In the genomic region with DNA sequence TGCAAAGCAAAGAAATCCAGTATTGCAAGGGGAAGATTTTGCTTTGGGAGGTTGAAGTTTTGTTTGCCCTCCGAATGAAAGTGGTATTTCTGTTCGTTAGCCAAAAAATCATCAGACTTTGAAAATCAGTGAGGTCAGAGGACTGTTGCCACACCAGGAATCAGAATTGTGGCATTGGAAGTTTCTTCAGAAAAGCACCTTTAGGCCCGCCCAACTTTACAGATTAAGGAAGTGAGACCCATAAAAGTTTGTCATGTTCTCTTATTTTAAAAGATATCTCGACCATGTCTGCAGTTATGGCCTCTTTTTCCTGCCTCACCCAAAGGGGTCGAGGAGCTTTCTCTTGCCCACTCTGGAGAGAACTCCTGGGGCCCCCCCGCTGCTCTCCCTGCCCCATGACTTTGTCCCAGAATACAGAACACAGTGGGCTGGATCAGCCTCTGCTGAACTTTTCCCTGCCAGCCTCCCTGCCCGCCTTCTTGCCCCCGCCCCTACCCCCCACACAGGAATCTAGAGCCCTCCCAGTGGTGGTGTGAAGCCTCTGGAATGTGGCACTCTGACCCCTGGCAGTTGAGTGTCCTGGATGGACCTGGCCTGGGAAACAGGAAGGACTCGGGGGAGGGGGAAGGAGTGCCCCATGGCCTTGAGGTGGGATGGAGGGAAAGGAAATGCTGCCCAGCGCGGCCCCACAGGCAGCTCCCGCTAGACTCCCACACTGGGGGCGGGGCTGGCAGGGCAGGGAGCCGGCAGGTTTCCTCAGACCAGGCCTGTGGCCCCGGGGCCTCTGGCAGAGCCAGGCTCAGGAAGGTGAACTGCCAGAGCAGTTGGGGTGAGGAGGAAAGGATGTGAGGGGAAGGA, we compare ENCODE assay signal across 8 cellular contexts. TPM values are rescaled to one million over a fixed set of nuclear protein-coding genes. Genes with fewer than 3 reads are reported as not detected.
DNase-seq lines count a peak whose midpoint lies in the region; ATAC-seq and TF ChIP-seq lines count a peak whose summit lies in the region.
"Had no signal": no experiment of that assay in that cellular context is flagged by ENCODE, and none has a peak within 500 bp of the region (broad histone marks: within the 10 kb centered on the region; RNA-seq: fewer than 3 reads in every experiment).

No MANE protein-coding gene starts in this region.

- TF ChIP-seq CTCF in mammary epithelial cell (conservative IDR thresholded peaks at IDR 0.05 in 1 of 2, IDR thresholded peaks at IDR 0.05 in 1 of 2; ENCODE audit: extremely low read depth in 1 of 2, insufficient read depth in 1 of 2, low read depth in 1 of 2, low read length in 2 of 2): no peak
- no peak for TF ChIP-seq CTCF in left lung (IDR thresholded peaks at IDR 0.05)
- no peak for TF ChIP-seq CTCF in upper lobe of right lung (IDR thresholded peaks at IDR 0.05)
- TF ChIP-seq CTCF in uterus (IDR thresholded peaks at IDR 0.05): no peak

- H3K27me3 Mint-ChIP-seq in stimulated activated naive CD8-positive, alpha-beta T cell treated with anti-CD3 and anti-CD28 coated beads, Interleukin-15, amount 100 ng/mL, for 72 hours: peaks cover 13% of the 10 kb centered on the region

- H4K20me1 ChIP-seq in mammary epithelial cell (ENCODE audit: insufficient read depth, low read length): no peaks in the 10 kb centered on the region

- H3K79me2 ChIP-seq in mammary epithelial cell (ENCODE audit: insufficient read depth, low read length): peaks cover 95% of the 10 kb centered on the region

- ATAC-seq in left lung (peak; percentile 23), upper lobe of right lung (peak; percentile 70)
- no peak for ATAC-seq in stimulated activated naive CD8-positive, alpha-beta T cell treated with anti-CD3 and anti-CD28 coated beads, Interleukin-15, amount 100 ng/mL, for 72 hours

- TF ChIP-seq POLR2A in uterus (IDR thresholded peaks at IDR 0.05): no peak

- DNase-seq in M059J (ENCODE audit: low read depth) (peak; percentile 98), mammary epithelial cell (no peak), left lung (peak in 1 of 2 donors; percentile 80), upper lobe of right lung (peak; percentile 71), uterus (no peak)
- DNase-seq in effector CD8-positive, alpha-beta T cell (lab: John Stamatoyannopoulos, UW): no peak
- no peak for DNase-seq in stimulated activated naive CD8-positive, alpha-beta T cell treated with anti-CD3 and anti-CD28 coated beads, Interleukin-15, amount 100 ng/mL, for 72 hours
- DNase-seq: RPMI8226 had no signal

- H3K4me2 ChIP-seq in mammary epithelial cell (ENCODE audit: insufficient read depth, low read depth, low read length): peak overlapping the region; percentile 9

- CTCF ChIA-PET in mammary epithelial cell (lab: Charles Lee; ENCODE audit: low non-redundant PET): no interaction called here

- H3K27ac Mint-ChIP-seq in stimulated activated naive CD8-positive, alpha-beta T cell treated with anti-CD3 and anti-CD28 coated beads, Interleukin-15, amount 100 ng/mL, for 72 hours: no peak overlapping the region

- H3K4me1 Mint-ChIP-seq in stimulated activated naive CD8-positive, alpha-beta T cell treated with anti-CD3 and anti-CD28 coated beads, Interleukin-15, amount 100 ng/mL, for 72 hours: peaks cover 14% of the 10 kb centered on the region

- no peak overlapping the region for H3K4me3 ChIP-seq in mammary epithelial cell (replicated peaks in 1 of 3; ENCODE audit: insufficient read depth in 1 of 3, low read depth in 2 of 3, low read length in 3 of 3)
- H3K4me3 ChIP-seq in left lung: no peak overlapping the region
- H3K4me3 ChIP-seq in upper lobe of right lung: no peak overlapping the region
- H3K4me3 ChIP-seq in uterus: no peak overlapping the region

- peaks cover 2% of the 10 kb centered on the region for H3K36me3 ChIP-seq in mammary epithelial cell (ENCODE audit: insufficient read depth, low read length)
- no peaks in the 10 kb centered on the region for H3K36me3 ChIP-seq in left lung
- peaks cover 5% of the 10 kb centered on the region for H3K36me3 ChIP-seq in upper lobe of right lung
- no peaks in the 10 kb centered on the region for H3K36me3 ChIP-seq in uterus

- no TSS peak for BruUV-seq in mammary epithelial cell (replicated peaks; lab: Mats Ljungman, UMichigan)

- dilution Hi-C loops in mammary epithelial cell (cut with HindIII; ENCODE audit: low sequenced_read_pairs): no loop called here

- no peak overlapping the region for H2AFZ ChIP-seq in mammary epithelial cell (ENCODE audit: low read depth, low read length)

- WGBS in mammary epithelial cell (ENCODE audit: low coverage, missing lambda C conversion rate): 56% methylated on average over 5 of the region's 15 CpGs

- in situ Hi-C loops in mammary epithelial cell (cut with MboI; ENCODE audit: low sequenced_read_pairs in 2 of 2): no loop called here

- no peaks in the 10 kb centered on the region for H3K9me3 Mint-ChIP-seq in stimulated activated naive CD8-positive, alpha-beta T cell treated with anti-CD3 and anti-CD28 coated beads, Interleukin-15, amount 100 ng/mL, for 72 hours

- H3K4me1 ChIP-seq in mammary epithelial cell (ENCODE audit: insufficient read depth, low read length): peaks cover 62% of the 10 kb centered on the region
- peaks cover 13 to 23% of the 10 kb centered on the region in 2 donors for H3K4me1 ChIP-seq in left lung
- H3K4me1 ChIP-seq in upper lobe of right lung: peaks cover 33% of the 10 kb centered on the region
- H3K4me1 ChIP-seq in uterus: peaks cover 2 to 9% of the 10 kb centered on the region in 2 donors

- H3K27ac ChIP-seq in mammary epithelial cell (ENCODE audit: insufficient read depth, low read depth, low read length) (no peak overlapping the region), left lung (no peak overlapping the region), upper lobe of right lung (peak overlapping the region; percentile 18), uterus (no peak overlapping the region)

- no peak overlapping the region for H3K4me3 Mint-ChIP-seq in stimulated activated naive CD8-positive, alpha-beta T cell treated with anti-CD3 and anti-CD28 coated beads, Interleukin-15, amount 100 ng/mL, for 72 hours

- intact Hi-C loops in mammary epithelial cell (cut with micrococcal nuclease) (no loop called here), left lung (cut with DNase I) (no loop called here), upper lobe of right lung (cut with DNase I) (no loop called here), uterus (cut with DNase I; ENCODE audit: low total_unique reads) (no loop called here)

- no peaks in the 10 kb centered on the region for H3K9me3 ChIP-seq in mammary epithelial cell (replicated peaks; ENCODE audit: insufficient read depth, low read length)
- H3K9me3 ChIP-seq in left lung: no peaks in the 10 kb centered on the region
- no peaks in the 10 kb centered on the region for H3K9me3 ChIP-seq in upper lobe of right lung
- no peaks in the 10 kb centered on the region for H3K9me3 ChIP-seq in uterus

- no peak overlapping the region for H3K9ac ChIP-seq in mammary epithelial cell (ENCODE audit: insufficient read depth, low read length)

- H3K27me3 ChIP-seq in mammary epithelial cell (ENCODE audit: insufficient read depth, low read length) (no peaks in the 10 kb centered on the region), left lung (no peaks in the 10 kb centered on the region), upper lobe of right lung (no peaks in the 10 kb centered on the region), uterus (no peaks in the 10 kb centered on the region)

RNA-seq across cellular contexts. Expression of gene CRIM1, which starts 25.3 kb away (rescaled TPM):
- total RNA-seq in M059J (2014; rRNA removed; shearing (Covaris generic)): 98.2 and 186 TPM in 2 replicates
- 100 to 1,000 TPM; 237 to 387 TPM for total RNA-seq in mammary epithelial cell
- 103 TPM for polyA plus RNA-seq in mammary epithelial cell
- 304 TPM for polyA minus RNA-seq in mammary epithelial cell
- 10 to 100 TPM; 58.0 to 72.9 TPM for total RNA-seq in left lung
- 158 TPM for total RNA-seq in upper lobe of right lung
- 100 to 1,000 TPM in 1 of 4 donors, 10 to 100 TPM in 3; 51.2 to 168 (median 66.6) TPM for total RNA-seq in uterus

Comparison
In these comparisons a context has a peak if more than half of its experiments do, and no peak if none do; other contexts are left out.
1. DNase-seq: peak in M059J (single experiment) and upper lobe of right lung (single experiment); none in mammary epithelial cell (single experiment), uterus (0 of 2), effector CD8-positive, alpha-beta T cell (single experiment) and stimulated activated naive CD8-positive, alpha-beta T cell treated with anti-CD3 and anti-CD28 coated beads, Interleukin-15, amount 100 ng/mL, for 72 hours (0 of 2).